Comparison of ENCODE assay signal across 8 cellular contexts in genomic region chr20:3766832-3767433, GRCh38. TPM values are rescaled to one million over a fixed set of nuclear protein-coding genes. Genes with fewer than 3 reads are reported as not detected.
DNase-seq lines count a peak whose midpoint lies in the region; ATAC-seq and TF ChIP-seq lines count a peak whose summit lies in the region.

No MANE protein-coding gene starts in this region.

- 1 to 3% (median 2%) methylated on average over 26 to 27 of the region's 27 CpGs for WGBS in ovary, 3 donors

- no peak for TF ChIP-seq EP300 in ovary (IDR thresholded peaks at IDR 0.05)

- peak overlapping the region; percentile 90 for H3K4me3 ChIP-seq in epithelial cell of proximal tubule (ENCODE audit: low read depth, low read length)
- H3K4me3 ChIP-seq in ovary, result peak overlapping the region; percentile 77

- peak; percentile 20 for DNase-seq in NCI-H1092 treated with DMSO at 0.1 percent for 48 hours (lab: John Stamatoyannopoulos, UW)
- DNase-seq in NCI-H1092 (lab: John Stamatoyannopoulos, UW), result no peak
- DNase-seq in RPMI8226, result peak; percentile 33
- DNase-seq in epithelial cell of proximal tubule (ENCODE audit: low read depth), result no peak
- DNase-seq in ovary, result peak in 1 of 5 donors; percentile 57
- no peak for DNase-seq in activated CD8-positive, alpha-beta memory T cell treated with anti-CD3 and anti-CD28 coated beads, Interleukin-2, amount 50 U/mL, for 4 hours

- intact Hi-C loops in ovary (cut with DNase I), result loop anchor here in 1 of 4 donors (10.0 kb wide), 1 partner anchor 82 kb away; the partner anchor contains the start of gene ADAM33

- TF ChIP-seq CTCF in epithelial cell of proximal tubule (conservative IDR thresholded peaks at IDR 0.05; ENCODE audit: low read depth, low read length) (no peak), ovary (IDR thresholded peaks at IDR 0.05) (no peak)

- no peak for TF ChIP-seq POLR2A in ovary (IDR thresholded peaks at IDR 0.05)

- H3K9me3 ChIP-seq in ovary, result no peaks in the 10 kb centered on the region

- ATAC-seq in HG02885 (IDR thresholded peaks at IDR 0.05; ENCODE audit: poor library complexity, unreplicated experiment) (no peak), GM21447 (IDR thresholded peaks at IDR 0.05; ENCODE audit: unreplicated experiment) (no peak)

- H3K27me3 ChIP-seq in ovary, result no peaks in the 10 kb centered on the region

- H3K36me3 ChIP-seq in ovary, result no peaks in the 10 kb centered on the region

- peak overlapping the region; percentile 23 to 92 for H3K27ac ChIP-seq in ovary

- H3K4me1 ChIP-seq in ovary (ENCODE audit: insufficient read depth), result peaks cover 15% of the 10 kb centered on the region

RNA-seq across cellular contexts. Expression of gene ADISSP, which starts 0.6 kb away (rescaled TPM):
- total RNA-seq in epithelial cell of proximal tubule (62.0 and 64.6 TPM in 2 replicates), ovary (100 to 1,000 TPM in 1 of 7 donors, 10 to 100 TPM in 6; 24.6 to 124 (median 69.1) TPM)
- polyA plus RNA-seq in ovary, result 100 to 1,000 TPM in 1 of 2 donors, 10 to 100 TPM in 1; 11.5 to 103 TPM

RNA-seq across cellular contexts. Expression of gene SPEF1, which starts 14.3 kb away (rescaled TPM):
- total RNA-seq in epithelial cell of proximal tubule (0.92 TPM in 1 of 2 replicates, not detected in the other), ovary (10 to 100 TPM in 1 of 7 donors, 1 to 10 TPM in 2, under 1 TPM in 2, not detected in 2; 0.43 to 27.9 (median 1.4) TPM)
- under 1 TPM in 1 of 2 donors, not detected in 1; 0.54 TPM for polyA plus RNA-seq in ovary

RNA-seq across cellular contexts. Expression of gene CENPB, which starts 19.6 kb away (rescaled TPM):
- total RNA-seq in epithelial cell of proximal tubule (82.3 and 99.8 TPM in 2 replicates), ovary (100 to 1,000 TPM in 2 of 7 donors, 10 to 100 TPM in 5; 43.8 to 119 (median 97.8) TPM)
- polyA plus RNA-seq in ovary, result 10 to 100 TPM; 15.4 to 67.1 TPM

RNA-seq across cellular contexts. Expression of gene CDC25B, which starts 29.2 kb away (rescaled TPM):
- total RNA-seq in epithelial cell of proximal tubule, result 42.3 and 46.6 TPM in 2 replicates
- 10 to 100 TPM; 19.1 to 47.8 (median 35.6) TPM for total RNA-seq in ovary
- polyA plus RNA-seq in ovary, result 10 to 100 TPM; 17.9 to 29.0 TPM

RNA-seq across cellular contexts. Expression of gene HSPA12B, which starts 34.4 kb away (rescaled TPM):
- total RNA-seq in epithelial cell of proximal tubule, result not detected in 2 replicates
- total RNA-seq in ovary, result 10 to 100 TPM in 3 of 7 donors, 1 to 10 TPM in 4; 5.9 to 22.8 (median 7.4) TPM
- polyA plus RNA-seq in ovary, result 10 to 100 TPM in 1 of 2 donors, 1 to 10 TPM in 1; 4.6 to 14.3 TPM

Comparison
In these comparisons a context has a peak if more than half of its experiments do, and no peak if none do; other contexts are left out.
1. DNase-seq: peak in NCI-H1092 treated with DMSO at 0.1 percent for 48 hours (single experiment) and RPMI8226 (single experiment); none in NCI-H1092 (single experiment), epithelial cell of proximal tubule (single experiment) and activated CD8-positive, alpha-beta memory T cell treated with anti-CD3 and anti-CD28 coated beads, Interleukin-2, amount 50 U/mL, for 4 hours (single experiment).